ENCODE assay signal across 1 cellular context in the genomic region with DNA sequence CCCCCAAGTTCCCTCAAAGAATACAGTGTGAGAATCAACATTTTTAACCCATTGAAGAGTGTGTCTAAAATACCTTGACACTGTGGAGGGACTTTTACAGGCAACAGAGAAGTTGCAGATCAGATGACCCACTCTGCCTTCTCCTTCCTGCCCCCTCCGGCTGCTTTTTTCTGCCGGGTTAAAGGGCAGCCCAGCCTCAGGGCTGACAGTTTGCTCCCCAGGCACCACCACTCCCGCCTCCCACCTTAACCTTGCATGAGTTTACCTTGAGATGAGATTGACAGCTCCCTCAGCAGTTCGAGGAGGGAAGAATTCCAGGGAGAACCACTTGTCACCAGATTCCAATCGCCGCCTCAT.
TF ChIP-seq lines count a peak whose summit lies in the region.

No MANE protein-coding gene starts in this region.

TF ChIP-seq in K562, 482 proteins besides CTCF, POLR2A, EP300 and RAD21 (continues in another document):
- TF ChIP-seq, protein P1, sequence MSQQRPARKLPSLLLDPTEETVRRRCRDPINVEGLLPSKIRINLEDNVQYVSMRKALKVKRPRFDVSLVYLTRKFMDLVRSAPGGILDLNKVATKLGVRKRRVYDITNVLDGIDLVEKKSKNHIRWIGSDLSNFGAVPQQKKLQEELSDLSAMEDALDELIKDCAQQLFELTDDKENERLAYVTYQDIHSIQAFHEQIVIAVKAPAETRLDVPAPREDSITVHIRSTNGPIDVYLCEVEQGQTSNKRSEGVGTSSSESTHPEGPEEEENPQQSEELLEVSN (IDR thresholded peaks at IDR 0.05; ENCODE audit: borderline replicate concordance in 1 of 2, extremely low read depth in 1 of 2, insufficient read depth in 1 of 2, insufficient read length in 1 of 2, low read depth in 1 of 2, low read length in 1 of 2, poor library complexity in 1 of 2, severe bottlenecking in 1 of 2) = peak in 1 of 2 experiments; percentile 22
- TF ChIP-seq MAZ (CRISPR knock-in tag; conservative IDR thresholded peaks at IDR 0.05 in 1 of 2, IDR thresholded peaks at IDR 0.05 in 1 of 2) = peak in 1 of 2 experiments; percentile 72; a peak in 2 of 4 replicates
- no peak for TF ChIP-seq ZKSCAN3 (CRISPR knock-in tag; IDR thresholded peaks at IDR 0.05)
- TF ChIP-seq FIP1L1 (IDR thresholded peaks at IDR 0.05; ENCODE audit: low read depth, low read length, poor library complexity, severe bottlenecking) = no peak
- TF ChIP-seq, protein P2, sequence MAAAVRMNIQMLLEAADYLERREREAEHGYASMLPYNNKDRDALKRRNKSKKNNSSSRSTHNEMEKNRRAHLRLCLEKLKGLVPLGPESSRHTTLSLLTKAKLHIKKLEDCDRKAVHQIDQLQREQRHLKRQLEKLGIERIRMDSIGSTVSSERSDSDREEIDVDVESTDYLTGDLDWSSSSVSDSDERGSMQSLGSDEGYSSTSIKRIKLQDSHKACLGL (CRISPR knock-in tag; IDR thresholded peaks at IDR 0.05; ENCODE audit: borderline replicate concordance, poor library complexity, severe bottlenecking) = no peak
- TF ChIP-seq PYGO2 (tag; IDR thresholded peaks at IDR 0.05) = no peak
- no peak for TF ChIP-seq KLF13 (tag; IDR thresholded peaks at IDR 0.05; ENCODE audit: borderline replicate concordance, low read depth)
- no peak for TF ChIP-seq SNIP1 (IDR thresholded peaks at IDR 0.05; ENCODE audit: low read depth)
- 0 out of 2 replicates have a peak, but pooled peaks have one; percentile 3 for TF ChIP-seq CREM (IDR thresholded peaks at IDR 0.05; ENCODE audit: low read depth)
- no peak for TF ChIP-seq HMG20B (CRISPR knock-in tag; IDR thresholded peaks at IDR 0.05)
- no peak for TF ChIP-seq TRIM28 (IDR thresholded peaks at IDR 0.05)
- 0 out of 2 replicates have a peak, but pooled peaks have one; percentile 24 for TF ChIP-seq SPI1 (IDR thresholded peaks at IDR 0.05; ENCODE audit: borderline replicate concordance, low read depth, low read length)
- no peak for TF ChIP-seq CHCHD3 (CRISPR knock-in tag; IDR thresholded peaks at IDR 0.05)
- no peak for TF ChIP-seq CSDE1 (IDR thresholded peaks at IDR 0.05)
- peak; percentile 77 for TF ChIP-seq MTA2 (IDR thresholded peaks at IDR 0.05; ENCODE audit: low read depth)
- TF ChIP-seq MEIS2 (IDR thresholded peaks at IDR 0.05; ENCODE audit: partially characterized antibody) = peak; percentile 22
- no peak for TF ChIP-seq CCNT2 (IDR thresholded peaks at IDR 0.05; ENCODE audit: borderline replicate concordance, extremely low read depth, insufficient read length, low read depth, low read length)
- TF ChIP-seq SRSF7 (optimal IDR thresholded peaks at IDR 0.05; ENCODE audit: low read depth, low read length) = no peak
- TF ChIP-seq ZNF217 (CRISPR knock-in tag; IDR thresholded peaks at IDR 0.05) = no peak
- TF ChIP-seq, protein P3, sequence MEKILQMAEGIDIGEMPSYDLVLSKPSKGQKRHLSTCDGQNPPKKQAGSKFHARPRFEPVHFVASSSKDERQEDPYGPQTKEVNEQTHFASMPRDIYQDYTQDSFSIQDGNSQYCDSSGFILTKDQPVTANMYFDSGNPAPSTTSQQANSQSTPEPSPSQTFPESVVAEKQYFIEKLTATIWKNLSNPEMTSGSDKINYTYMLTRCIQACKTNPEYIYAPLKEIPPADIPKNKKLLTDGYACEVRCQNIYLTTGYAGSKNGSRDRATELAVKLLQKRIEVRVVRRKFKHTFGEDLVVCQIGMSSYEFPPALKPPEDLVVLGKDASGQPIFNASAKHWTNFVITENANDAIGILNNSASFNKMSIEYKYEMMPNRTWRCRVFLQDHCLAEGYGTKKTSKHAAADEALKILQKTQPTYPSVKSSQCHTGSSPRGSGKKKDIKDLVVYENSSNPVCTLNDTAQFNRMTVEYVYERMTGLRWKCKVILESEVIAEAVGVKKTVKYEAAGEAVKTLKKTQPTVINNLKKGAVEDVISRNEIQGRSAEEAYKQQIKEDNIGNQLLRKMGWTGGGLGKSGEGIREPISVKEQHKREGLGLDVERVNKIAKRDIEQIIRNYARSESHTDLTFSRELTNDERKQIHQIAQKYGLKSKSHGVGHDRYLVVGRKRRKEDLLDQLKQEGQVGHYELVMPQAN (IDR thresholded peaks at IDR 0.05; ENCODE audit: borderline replicate concordance) = peak; percentile 15; the same call in 1 of the 2 replicates
- no peak for TF ChIP-seq MXI1 (IDR thresholded peaks at IDR 0.05; ENCODE audit: low read depth, low read length)
- no peak for TF ChIP-seq ZNF121 (CRISPR knock-in tag; conservative IDR thresholded peaks at IDR 0.05)
- no peak for TF ChIP-seq ZBED1 (IDR thresholded peaks at IDR 0.05)
- no peak for TF ChIP-seq CAMTA2 (CRISPR knock-in tag; conservative IDR thresholded peaks at IDR 0.05)
- TF ChIP-seq CEBPB (tag; IDR thresholded peaks at IDR 0.05) = no peak
- no peak for TF ChIP-seq CBX3 (IDR thresholded peaks at IDR 0.05; ENCODE audit: borderline replicate concordance in 1 of 2, low read length in 2 of 2)
- TF ChIP-seq SNRNP70 (optimal IDR thresholded peaks at IDR 0.05; ENCODE audit: low read depth, low read length) = no peak
- no peak for TF ChIP-seq GTF2A2 (tag; IDR thresholded peaks at IDR 0.05)
- peak; percentile 65 for TF ChIP-seq HCFC1 (IDR thresholded peaks at IDR 0.05; ENCODE audit: low read depth, low read length)
- TF ChIP-seq, protein P4, sequence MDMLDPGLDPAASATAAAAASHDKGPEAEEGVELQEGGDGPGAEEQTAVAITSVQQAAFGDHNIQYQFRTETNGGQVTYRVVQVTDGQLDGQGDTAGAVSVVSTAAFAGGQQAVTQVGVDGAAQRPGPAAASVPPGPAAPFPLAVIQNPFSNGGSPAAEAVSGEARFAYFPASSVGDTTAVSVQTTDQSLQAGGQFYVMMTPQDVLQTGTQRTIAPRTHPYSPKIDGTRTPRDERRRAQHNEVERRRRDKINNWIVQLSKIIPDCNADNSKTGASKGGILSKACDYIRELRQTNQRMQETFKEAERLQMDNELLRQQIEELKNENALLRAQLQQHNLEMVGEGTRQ (CRISPR knock-in tag; IDR thresholded peaks at IDR 0.05) = peak; percentile 9; the same call in 1 of the 2 replicates
- TF ChIP-seq, protein P5, sequence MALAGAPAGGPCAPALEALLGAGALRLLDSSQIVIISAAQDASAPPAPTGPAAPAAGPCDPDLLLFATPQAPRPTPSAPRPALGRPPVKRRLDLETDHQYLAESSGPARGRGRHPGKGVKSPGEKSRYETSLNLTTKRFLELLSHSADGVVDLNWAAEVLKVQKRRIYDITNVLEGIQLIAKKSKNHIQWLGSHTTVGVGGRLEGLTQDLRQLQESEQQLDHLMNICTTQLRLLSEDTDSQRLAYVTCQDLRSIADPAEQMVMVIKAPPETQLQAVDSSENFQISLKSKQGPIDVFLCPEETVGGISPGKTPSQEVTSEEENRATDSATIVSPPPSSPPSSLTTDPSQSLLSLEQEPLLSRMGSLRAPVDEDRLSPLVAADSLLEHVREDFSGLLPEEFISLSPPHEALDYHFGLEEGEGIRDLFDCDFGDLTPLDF (CRISPR knock-in tag; IDR thresholded peaks at IDR 0.05) = no peak
- no peak for TF ChIP-seq CHD1 (IDR thresholded peaks at IDR 0.05; ENCODE audit: low read length)
- peak; percentile 60; the same call in 1 of the 2 replicates for TF ChIP-seq ZNF766 (CRISPR knock-in tag; conservative IDR thresholded peaks at IDR 0.05)
- TF ChIP-seq, protein P6, sequence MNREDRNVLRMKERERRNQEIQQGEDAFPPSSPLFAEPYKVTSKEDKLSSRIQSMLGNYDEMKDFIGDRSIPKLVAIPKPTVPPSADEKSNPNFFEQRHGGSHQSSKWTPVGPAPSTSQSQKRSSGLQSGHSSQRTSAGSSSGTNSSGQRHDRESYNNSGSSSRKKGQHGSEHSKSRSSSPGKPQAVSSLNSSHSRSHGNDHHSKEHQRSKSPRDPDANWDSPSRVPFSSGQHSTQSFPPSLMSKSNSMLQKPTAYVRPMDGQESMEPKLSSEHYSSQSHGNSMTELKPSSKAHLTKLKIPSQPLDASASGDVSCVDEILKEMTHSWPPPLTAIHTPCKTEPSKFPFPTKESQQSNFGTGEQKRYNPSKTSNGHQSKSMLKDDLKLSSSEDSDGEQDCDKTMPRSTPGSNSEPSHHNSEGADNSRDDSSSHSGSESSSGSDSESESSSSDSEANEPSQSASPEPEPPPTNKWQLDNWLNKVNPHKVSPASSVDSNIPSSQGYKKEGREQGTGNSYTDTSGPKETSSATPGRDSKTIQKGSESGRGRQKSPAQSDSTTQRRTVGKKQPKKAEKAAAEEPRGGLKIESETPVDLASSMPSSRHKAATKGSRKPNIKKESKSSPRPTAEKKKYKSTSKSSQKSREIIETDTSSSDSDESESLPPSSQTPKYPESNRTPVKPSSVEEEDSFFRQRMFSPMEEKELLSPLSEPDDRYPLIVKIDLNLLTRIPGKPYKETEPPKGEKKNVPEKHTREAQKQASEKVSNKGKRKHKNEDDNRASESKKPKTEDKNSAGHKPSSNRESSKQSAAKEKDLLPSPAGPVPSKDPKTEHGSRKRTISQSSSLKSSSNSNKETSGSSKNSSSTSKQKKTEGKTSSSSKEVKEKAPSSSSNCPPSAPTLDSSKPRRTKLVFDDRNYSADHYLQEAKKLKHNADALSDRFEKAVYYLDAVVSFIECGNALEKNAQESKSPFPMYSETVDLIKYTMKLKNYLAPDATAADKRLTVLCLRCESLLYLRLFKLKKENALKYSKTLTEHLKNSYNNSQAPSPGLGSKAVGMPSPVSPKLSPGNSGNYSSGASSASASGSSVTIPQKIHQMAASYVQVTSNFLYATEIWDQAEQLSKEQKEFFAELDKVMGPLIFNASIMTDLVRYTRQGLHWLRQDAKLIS (CRISPR knock-in tag; IDR thresholded peaks at IDR 0.05) = no peak
- 0 out of 2 replicates have a peak, but pooled peaks have one; percentile 26 for TF ChIP-seq PTBP1 (IDR thresholded peaks at IDR 0.05; ENCODE audit: low read depth, low read length)
- no peak for TF ChIP-seq MCM7 (IDR thresholded peaks at IDR 0.05)
- TF ChIP-seq, protein P7, sequence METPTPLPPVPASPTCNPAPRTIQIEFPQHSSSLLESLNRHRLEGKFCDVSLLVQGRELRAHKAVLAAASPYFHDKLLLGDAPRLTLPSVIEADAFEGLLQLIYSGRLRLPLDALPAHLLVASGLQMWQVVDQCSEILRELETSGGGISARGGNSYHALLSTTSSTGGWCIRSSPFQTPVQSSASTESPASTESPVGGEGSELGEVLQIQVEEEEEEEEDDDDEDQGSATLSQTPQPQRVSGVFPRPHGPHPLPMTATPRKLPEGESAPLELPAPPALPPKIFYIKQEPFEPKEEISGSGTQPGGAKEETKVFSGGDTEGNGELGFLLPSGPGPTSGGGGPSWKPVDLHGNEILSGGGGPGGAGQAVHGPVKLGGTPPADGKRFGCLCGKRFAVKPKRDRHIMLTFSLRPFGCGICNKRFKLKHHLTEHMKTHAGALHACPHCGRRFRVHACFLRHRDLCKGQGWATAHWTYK (CRISPR knock-in tag; IDR thresholded peaks at IDR 0.05) = peak; percentile 47; the same call in 1 of the 2 replicates
- peak; percentile 52 for TF ChIP-seq TAF1 (IDR thresholded peaks at IDR 0.05; ENCODE audit: control insufficient read depth, extremely low read depth, insufficient read depth, low read length, severe bottlenecking)
- no peak for TF ChIP-seq TARDBP (IDR thresholded peaks at IDR 0.05)
- no peak for TF ChIP-seq RBM14 (IDR thresholded peaks at IDR 0.05; ENCODE audit: borderline replicate concordance, insufficient read depth, low read depth, low read length)
- TF ChIP-seq ZNF76 (CRISPR knock-in tag; IDR thresholded peaks at IDR 0.05; ENCODE audit: borderline replicate concordance) = no peak
